19 cellular contexts compared by ENCODE assay signal in the genomic region with DNA sequence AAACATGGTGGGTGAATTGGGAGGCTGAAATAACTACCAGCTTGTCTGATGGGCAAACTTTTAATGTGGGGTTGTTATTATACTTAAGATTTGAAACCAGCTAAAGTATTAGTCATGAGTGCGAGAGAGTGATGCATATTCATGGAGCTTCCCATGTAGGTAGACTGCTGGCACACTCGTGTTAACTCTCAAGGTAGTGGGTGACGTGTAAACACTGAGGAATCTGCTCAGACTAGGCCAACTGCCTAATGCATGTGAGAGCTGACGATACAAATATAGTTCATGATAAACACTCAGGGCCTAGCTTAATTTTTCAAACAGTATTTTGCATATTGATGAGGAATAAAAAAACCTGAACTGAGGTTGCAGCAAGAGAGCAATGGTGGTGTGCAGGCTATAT.
"Had no signal": no experiment of that assay in that cellular context is flagged by ENCODE, and none has a peak within 500 bp of the region (broad histone marks: within the 10 kb centered on the region; RNA-seq: fewer than 3 reads in every experiment).

No MANE protein-coding gene starts in this region.

- FAIRE-seq: small intestine had no signal

- ATAC-seq: gastroesophageal sphincter; left colon; left ventricle myocardium superior; naive thymus-derived CD4-positive, alpha-beta T cell; right cardiac atrium had no signal

- DNase-seq: effector CD4-positive, alpha-beta T cell; glutamatergic neuron; left colon; left ventricle myocardium superior; mesendoderm; naive thymus-derived CD4-positive, alpha-beta T cell; nephron progenitor cell; ovary; right cardiac atrium; small intestine; stimulated activated CD4-positive, alpha-beta T cell treated with anti-CD3 and anti-CD28 coated beads, Interleukin-12 subunit alpha, Interleukin-12 subunit beta, amount 100 ng/mL, for 4 hours; stimulated activated naive CD4-positive, alpha-beta T cell; stomach; substantia nigra had no signal

- H3K27me3 ChIP-seq: esophagus muscularis mucosa, gastroesophageal sphincter, neutrophil, ovary, stomach had no signal

- H3K27ac ChIP-seq: coronary artery, esophagus muscularis mucosa, gastroesophageal sphincter, neutrophil, ovary, stomach had no signal

- H3K36me3 ChIP-seq: esophagus muscularis mucosa, gastroesophageal sphincter, neutrophil, ovary, stomach had no signal

- H3K4me1 ChIP-seq: esophagus muscularis mucosa, gastroesophageal sphincter, stomach had no signal

- H3K9me3 ChIP-seq: neutrophil, ovary had no signal

- H3K4me3 ChIP-seq: coronary artery, esophagus muscularis mucosa, gastroesophageal sphincter, lung, ovary, stomach had no signal
